8 cellular contexts compared by ENCODE assay signal in the genomic region with DNA sequence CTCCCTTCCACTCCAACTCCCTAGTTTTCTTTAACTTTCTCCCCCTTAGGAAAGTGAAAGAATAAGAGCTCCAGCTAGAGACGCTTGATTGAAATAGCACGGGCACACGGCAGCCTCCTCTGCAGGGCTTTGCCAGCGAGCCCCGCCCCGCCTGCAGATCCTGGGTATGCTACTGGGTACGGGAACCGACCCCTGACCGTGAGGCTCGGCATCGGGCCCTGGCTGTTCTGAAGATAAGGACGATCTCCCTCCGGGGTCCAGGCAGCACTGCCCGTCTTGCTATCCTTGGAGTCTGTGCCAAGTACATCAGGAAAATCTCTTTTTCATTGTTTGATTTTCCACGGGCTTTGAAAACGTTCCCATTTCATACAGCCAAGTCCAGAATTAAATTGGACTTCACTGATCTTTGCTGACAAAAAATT.
DNase-seq lines count a peak whose midpoint lies in the region; ATAC-seq and TF ChIP-seq lines count a peak whose summit lies in the region.

No MANE protein-coding gene starts in this region.

- H3K23ac ChIP-seq in H9 (ENCODE audit: insufficient read length, low read depth, low read length) = no peak overlapping the region

- H3K4me3 Mint-ChIP-seq in H9 = no peak overlapping the region
- H3K4me3 Mint-ChIP-seq in natural killer cell treated with Interleukin-12 subunit alpha and Interleukin-12 subunit beta and Interleukin-15 and Interleukin-18, amount 100 ng/mL, for 72 hours = peak overlapping the region; percentile 85

- no peak overlapping the region for H2BK20ac ChIP-seq in H9 (ENCODE audit: low read depth, low read length, poor library complexity, severe bottlenecking)

- H3K79me2 ChIP-seq in H9 (ENCODE audit: insufficient read depth, low read length) = no peaks in the 10 kb centered on the region

- DNase-seq in A172 (ENCODE audit: low spot score) (peak; percentile 80), H9 (peak; percentile 64), NCI-H748 treated with DMSO at 0.1 percent for 48 hours (lab: John Stamatoyannopoulos, UW) (peak; percentile 81), fibroblast of the conjunctiva (ENCODE audit: low read depth) (peak; percentile 55), tibial artery (peak; percentile 63 to 73)
- DNase-seq in activated T-cell treated with anti-CD3 and anti-CD28 coated beads, Interleukin-2, amount 50 U/mL, for 48 hours = peak; percentile 33 to 46
- no peak for DNase-seq in natural killer cell treated with Interleukin-12 subunit alpha and Interleukin-12 subunit beta and Interleukin-15 and Interleukin-18, amount 100 ng/mL, for 72 hours (ENCODE audit: low spot score)
- DNase-seq in NK-92 treated with Interleukin-12 subunit alpha and Interleukin-12 subunit beta, amount 100 ng/mL, for 24 hours (lab: John Stamatoyannopoulos, UW) = no peak

- H3K4me2 ChIP-seq in H9 (ENCODE audit: insufficient read depth, insufficient read length, low read length) = peak overlapping the region; percentile 48

- no peak overlapping the region for H3T11ph ChIP-seq in H9 (ENCODE audit: low read length)

- H4K5ac ChIP-seq in H9 (ENCODE audit: insufficient read length, low read depth, low read length) = no peak overlapping the region

- no peaks in the 10 kb centered on the region for H4K20me1 ChIP-seq in H9 (ENCODE audit: control insufficient read depth, insufficient read depth, insufficient read length)

- no peak overlapping the region for H3K9ac ChIP-seq in H9 (ENCODE audit: extremely low read depth, insufficient read length, low read length)

- no peak overlapping the region for H2BK120ac ChIP-seq in H9 (ENCODE audit: low read depth, low read length, poor library complexity, severe bottlenecking)

- no peaks in the 10 kb centered on the region for H3K79me1 ChIP-seq in H9 (ENCODE audit: insufficient read depth, low read depth, low read length, poor library complexity, severe bottlenecking)

- H2AK5ac ChIP-seq in H9 (ENCODE audit: insufficient read length, low read length) = no peak overlapping the region

- no CpG with 5 or more reads among the region's 16 CpGs for WGBS in H9 (ENCODE audit: extremely low coverage, insufficient read length, low lambda C conversion rate)

- H3K23me2 ChIP-seq in H9 (ENCODE audit: insufficient read length, low read depth, low read length, poor library complexity, severe bottlenecking) = no peaks in the 10 kb centered on the region

- no peak overlapping the region for H3K4ac ChIP-seq in H9 (ENCODE audit: low read depth, low read length)

- H3K9me3 Mint-ChIP-seq in H9 = no peaks in the 10 kb centered on the region
- no peaks in the 10 kb centered on the region for H3K9me3 Mint-ChIP-seq in natural killer cell treated with Interleukin-12 subunit alpha and Interleukin-12 subunit beta and Interleukin-15 and Interleukin-18, amount 100 ng/mL, for 72 hours

- no peak overlapping the region for H2BK5ac ChIP-seq in H9 (ENCODE audit: insufficient read length, low read length)

- intact Hi-C loops in tibial artery (cut with DNase I; ENCODE audit: low total_unique reads) = loop anchor here (2.0 to 5.0 kb wide), 2 partner anchors 96 to 413 kb away; no protein-coding TSS in a partner anchor

- no peak overlapping the region for H2BK12ac ChIP-seq in H9 (ENCODE audit: insufficient read length, low read depth, low read length)

- H3K4me1 ChIP-seq in H9 (ENCODE audit: insufficient read depth, low read length) (peaks cover 3% of the 10 kb centered on the region; the same call in 1 of the 2 replicates), tibial artery (peaks cover 0 to 18% (median 10%) of the 10 kb centered on the region in 4 donors)

- no peak overlapping the region for H3K18ac ChIP-seq in H9 (ENCODE audit: insufficient read length, low read depth, low read length)

- no peak overlapping the region for H3K14ac ChIP-seq in H9 (ENCODE audit: insufficient read depth, low read length)

- no peaks in the 10 kb centered on the region for H3K36me3 Mint-ChIP-seq in H9 (ENCODE audit: insufficient read depth in 1 of 3, low read depth in 3 of 3)
- H3K36me3 Mint-ChIP-seq in natural killer cell treated with Interleukin-12 subunit alpha and Interleukin-12 subunit beta and Interleukin-15 and Interleukin-18, amount 100 ng/mL, for 72 hours = no peaks in the 10 kb centered on the region

- H4K8ac ChIP-seq in H9 (replicated peaks; ENCODE audit: insufficient read length, low read depth, low read length) = no peak overlapping the region

- peak in 1 of 2 donors; percentile 62 for ATAC-seq in natural killer cell treated with Interleukin-12 subunit alpha and Interleukin-12 subunit beta and Interleukin-15 and Interleukin-18, amount 100 ng/mL, for 72 hours

- TF ChIP-seq CTCF in H9 (conservative IDR thresholded peaks at IDR 0.05) (no peak), tibial artery (IDR thresholded peaks at IDR 0.05) (no peak)

- H3K9me3 ChIP-seq in H9 (ENCODE audit: control insufficient read depth, low read depth, low read length) (no peaks in the 10 kb centered on the region), tibial artery (no peaks in the 10 kb centered on the region)

- no peak overlapping the region for H2AFZ ChIP-seq in H9 (ENCODE audit: low read length)

- H3K4me1 Mint-ChIP-seq in H9 = peaks cover 18 to 19% of the 10 kb centered on the region in 2 experiments
- H3K4me1 Mint-ChIP-seq in natural killer cell treated with Interleukin-12 subunit alpha and Interleukin-12 subunit beta and Interleukin-15 and Interleukin-18, amount 100 ng/mL, for 72 hours (ENCODE audit: low read depth in 2 of 2) = peaks cover 12 to 14% of the 10 kb centered on the region in 2 donors

- H3K27ac ChIP-seq in H9 (ENCODE audit: insufficient read length, low read depth, low read length) (no peak overlapping the region), tibial artery (peak overlapping the region; percentile 39 to 58)

- H4K91ac ChIP-seq in H9 (ENCODE audit: insufficient read length, low read depth, low read length) = no peak overlapping the region

- H3K56ac ChIP-seq in H9 (ENCODE audit: insufficient read length, low read depth, low read length) = no peak overlapping the region

- H2BK15ac ChIP-seq in H9 (ENCODE audit: low read depth, low read length) = no peak overlapping the region

- H3K4me3 ChIP-seq in tibial artery = peak overlapping the region; percentile 43 to 52

- peaks cover 64% of the 10 kb centered on the region for H3K27me3 Mint-ChIP-seq in H9 (ENCODE audit: low read depth)
- peaks cover 27 to 32% of the 10 kb centered on the region in 2 donors for H3K27me3 Mint-ChIP-seq in natural killer cell treated with Interleukin-12 subunit alpha and Interleukin-12 subunit beta and Interleukin-15 and Interleukin-18, amount 100 ng/mL, for 72 hours

- H3K36me3 ChIP-seq in tibial artery = no peaks in the 10 kb centered on the region

- H3K27ac Mint-ChIP-seq in H9 = no peak overlapping the region
- no peak overlapping the region for H3K27ac Mint-ChIP-seq in natural killer cell treated with Interleukin-12 subunit alpha and Interleukin-12 subunit beta and Interleukin-15 and Interleukin-18, amount 100 ng/mL, for 72 hours

- H3K27me3 ChIP-seq in H9 (ENCODE audit: insufficient read depth, low read length) (peaks cover 2% of the 10 kb centered on the region; the same call in 1 of the 2 replicates), tibial artery (peaks cover 0 to 10% of the 10 kb centered on the region in 2 donors)

Comparison
In these comparisons a context has a peak if more than half of its experiments do, and no peak if none do; other contexts are left out.
1. DNase-seq: peak in A172 (single experiment), H9 (single experiment), NCI-H748 treated with DMSO at 0.1 percent for 48 hours (single experiment), activated T-cell treated with anti-CD3 and anti-CD28 coated beads, Interleukin-2, amount 50 U/mL, for 48 hours (2 of 2), fibroblast of the conjunctiva (single experiment) and tibial artery (2 of 2); none in natural killer cell treated with Interleukin-12 subunit alpha and Interleukin-12 subunit beta and Interleukin-15 and Interleukin-18, amount 100 ng/mL, for 72 hours (single experiment) and NK-92 treated with Interleukin-12 subunit alpha and Interleukin-12 subunit beta, amount 100 ng/mL, for 24 hours (single experiment).